ENCODE assay signal across 8 cellular contexts in genomic region chr11:14386895-14387480, GRCh38. TPM values are rescaled to one million over a fixed set of nuclear protein-coding genes. Genes with fewer than 3 reads are reported as not detected.
A peak's percentile ranks its signal among the peaks of the same experiment; 100 is the strongest.
DNase-seq lines count a peak whose midpoint lies in the region; ATAC-seq lines count a peak whose summit lies in the region.

No MANE protein-coding gene starts in this region.

- DNase-seq in C1 segment of cervical spinal cord (lab: John Stamatoyannopoulos, UW) (peak in 11 of 14 donors; percentile 17 to 77 (median 48)), NCI-H524 (lab: John Stamatoyannopoulos, UW) (peak; percentile 42 to 84), fibroblast of gingiva (ENCODE audit: low read depth) (peak; percentile 80), mesendoderm (peak; percentile 98)

- no peak overlapping the region for H3K56ac ChIP-seq in mesendoderm (ENCODE audit: low read length)

- no peak for ATAC-seq in HG03521 (IDR thresholded peaks at IDR 0.05; ENCODE audit: unreplicated experiment)
- ATAC-seq in GM21723 (IDR thresholded peaks at IDR 0.05; ENCODE audit: unreplicated experiment), result no peak
- ATAC-seq in GM18511 (IDR thresholded peaks at IDR 0.05; ENCODE audit: unreplicated experiment), result no peak
- no peak for ATAC-seq in GM21381 (IDR thresholded peaks at IDR 0.05; ENCODE audit: unreplicated experiment)

- H4K8ac ChIP-seq in mesendoderm (ENCODE audit: low read depth, low read length), result no peak overlapping the region

- no peak overlapping the region for H3K23ac ChIP-seq in mesendoderm (ENCODE audit: low read length)

- no peak overlapping the region for H3K4me3 ChIP-seq in mesendoderm (ENCODE audit: low read length)

- H2BK15ac ChIP-seq in mesendoderm (replicated peaks; ENCODE audit: low read depth), result no peak overlapping the region

- no peak overlapping the region for H3K27ac ChIP-seq in mesendoderm (ENCODE audit: low read depth, low read length)

- H3K4ac ChIP-seq in mesendoderm (ENCODE audit: low read depth, low read length), result no peak overlapping the region

- no peak overlapping the region for H3K18ac ChIP-seq in mesendoderm (ENCODE audit: low read length)

- H2AK5ac ChIP-seq in mesendoderm (ENCODE audit: low read length), result no peak overlapping the region

- H3K4me2 ChIP-seq in mesendoderm (ENCODE audit: low read length), result no peak overlapping the region

- no peaks in the 10 kb centered on the region for H3K79me2 ChIP-seq in mesendoderm (ENCODE audit: control insufficient read depth, insufficient read depth, low read length)

- H3K79me1 ChIP-seq in mesendoderm (ENCODE audit: low read length), result no peaks in the 10 kb centered on the region

- no peak overlapping the region for H4K5ac ChIP-seq in mesendoderm (ENCODE audit: low read length)

- no peak overlapping the region for H2BK120ac ChIP-seq in mesendoderm (ENCODE audit: low read depth, low read length)

- H2BK5ac ChIP-seq in mesendoderm (ENCODE audit: low read length), result no peak overlapping the region

- no CpG with 5 or more reads among the region's 4 CpGs for WGBS in mesendoderm (ENCODE audit: extremely low coverage, insufficient coverage, low lambda C conversion rate)

- no peaks in the 10 kb centered on the region for H3K27me3 ChIP-seq in mesendoderm (ENCODE audit: insufficient read depth, low read length, poor library complexity)

- no peak overlapping the region for H3K9ac ChIP-seq in mesendoderm (ENCODE audit: low read length)

- peaks cover 2% of the 10 kb centered on the region for H3K4me1 ChIP-seq in mesendoderm (ENCODE audit: control insufficient read depth, low read depth, low read length)

- H3K36me3 ChIP-seq in mesendoderm (ENCODE audit: control insufficient read depth, insufficient read depth, low read length), result no peaks in the 10 kb centered on the region

RNA-seq across cellular contexts. Expression of gene RRAS2, which starts 28.0 kb away (rescaled TPM):
- 180 TPM for polyA plus RNA-seq in mesendoderm (2013, experiment 1 of 2)
- 184 TPM for polyA plus RNA-seq in mesendoderm (2013, experiment 2 of 2)

Comparison
In these comparisons a context has a peak if more than half of its experiments do, and no peak if none do; other contexts are left out.
1. DNase-seq: peak in every context shown above with its lines; median percentile 98 in mesendoderm; 80 in fibroblast of gingiva; 63 in NCI-H524; 48 in C1 segment of cervical spinal cord.